ENCODE assay signal across 9 cellular contexts in the genomic region with DNA sequence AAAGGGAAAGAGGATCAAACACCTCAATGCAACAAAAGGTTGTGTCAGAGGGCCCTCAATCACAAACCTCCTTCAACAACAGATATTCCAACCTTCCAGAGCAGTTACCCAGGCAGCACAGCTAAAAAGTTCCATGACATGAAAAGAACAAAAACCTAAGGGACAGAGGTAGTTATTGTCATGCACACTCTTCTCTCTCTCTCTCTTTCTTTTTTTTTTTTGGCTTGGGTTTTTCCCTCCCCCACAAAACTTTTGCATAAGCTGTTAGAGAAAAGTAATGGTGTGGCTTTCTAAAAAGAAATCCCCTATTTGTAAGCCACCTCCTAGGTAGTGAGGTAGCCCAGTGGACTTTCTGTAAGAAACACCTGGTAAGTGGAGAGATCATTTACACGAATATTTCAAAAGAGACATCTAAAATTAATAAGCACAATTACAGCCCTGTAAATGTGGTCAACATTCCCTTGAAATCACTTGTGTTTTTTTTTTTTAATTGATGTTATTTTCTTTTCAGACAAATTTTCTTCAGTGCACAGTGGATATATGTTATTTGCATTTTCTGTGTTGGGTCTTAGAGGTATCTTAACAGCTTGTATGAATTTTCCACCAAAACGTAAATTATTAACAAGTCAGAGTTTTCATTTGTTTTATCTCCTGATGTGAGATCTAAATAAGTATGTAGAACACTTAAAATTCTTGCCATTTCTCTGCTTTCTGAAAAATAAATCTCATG. TPM values are rescaled to one million over a fixed set of nuclear protein-coding genes. Genes with fewer than 3 reads are reported as not detected.
A peak's percentile ranks its signal among the peaks of the same experiment; 100 is the strongest.
DNase-seq lines count a peak whose midpoint lies in the region; ATAC-seq and TF ChIP-seq lines count a peak whose summit lies in the region.
"Had no signal": no experiment of that assay in that cellular context is flagged by ENCODE, and none has a peak within 500 bp of the region (broad histone marks: within the 10 kb centered on the region; RNA-seq: fewer than 3 reads in every experiment).

No MANE protein-coding gene starts in this region.

- no peak overlapping the region for H3K4me3 ChIP-seq in fibroblast of lung (replicated peaks in 1 of 4; ENCODE audit: control extremely low read depth in 1 of 4, insufficient read depth in 1 of 4, low read depth in 3 of 4, low read length in 4 of 4)
- H3K4me3 ChIP-seq in upper lobe of left lung = no peak overlapping the region
- no peak overlapping the region for H3K4me3 ChIP-seq in ovary

- DNase-seq in GM13977 (ENCODE audit: low spot score) (peak; percentile 24), fibroblast of lung (ENCODE audit: low read depth in 2 of 2) (no peak), AML-193 (lab: John Stamatoyannopoulos, UW) (no peak), upper lobe of left lung (no peak), ovary (no peak)
- no peak for DNase-seq in stimulated activated CD4-positive, alpha-beta T cell treated with anti-CD3 and anti-CD28 coated beads, Interleukin-2, amount 100 ng/mL, for 48 hours
- DNase-seq: EL had no signal

- no peaks in the 10 kb centered on the region for H4K20me1 ChIP-seq in fibroblast of lung (ENCODE audit: control insufficient read depth, extremely low read depth, insufficient read depth, low read length)

- TF ChIP-seq EP300 in upper lobe of left lung (IDR thresholded peaks at IDR 0.05) (no peak), ovary (IDR thresholded peaks at IDR 0.05) (no peak)

- 70 to 81% methylated on average over 2 of the region's 2 CpGs for WGBS in upper lobe of left lung, 2 donors
- 40 to 62% (median 61%) methylated on average over 2 of the region's 2 CpGs for WGBS in ovary, 3 donors

- TF ChIP-seq CTCF in GM13977 (IDR thresholded peaks at IDR 0.05; ENCODE audit: extremely low read depth, insufficient read depth, missing control alignments) (no peak), fibroblast of lung (conservative IDR thresholded peaks at IDR 0.05 in 1 of 2, IDR thresholded peaks at IDR 0.05 in 1 of 2; ENCODE audit: low read depth in 1 of 2, low read length in 2 of 2) (no peak), upper lobe of left lung (IDR thresholded peaks at IDR 0.05) (no peak), ovary (IDR thresholded peaks at IDR 0.05) (no peak)

- H3K27me3 ChIP-seq in fibroblast of lung (ENCODE audit: control insufficient read depth, insufficient read depth, low read length) = no peaks in the 10 kb centered on the region
- no peaks in the 10 kb centered on the region for H3K27me3 ChIP-seq in upper lobe of left lung
- no peaks in the 10 kb centered on the region for H3K27me3 ChIP-seq in ovary

- H3K4me1 ChIP-seq in fibroblast of lung (ENCODE audit: control insufficient read depth, extremely low read depth, insufficient read depth, low read length) (peaks cover 12% of the 10 kb centered on the region), upper lobe of left lung (peaks cover 19 to 37% (median 26%) of the 10 kb centered on the region in 4 donors), ovary (ENCODE audit: insufficient read depth) (peaks cover 18% of the 10 kb centered on the region)

- no peak overlapping the region for H3K9ac ChIP-seq in fibroblast of lung (ENCODE audit: insufficient read depth, low read length)

- no peak overlapping the region for H2AFZ ChIP-seq in fibroblast of lung (ENCODE audit: low read length)

- intact Hi-C loops in ovary (cut with DNase I) = no loop called here

- H3K27ac ChIP-seq in fibroblast of lung (ENCODE audit: insufficient read depth, low read length) = no peak overlapping the region
- H3K27ac ChIP-seq in upper lobe of left lung = no peak overlapping the region
- no peak overlapping the region for H3K27ac ChIP-seq in ovary

- no peak for TF ChIP-seq POLR2A in upper lobe of left lung (IDR thresholded peaks at IDR 0.05)
- TF ChIP-seq POLR2A in ovary (IDR thresholded peaks at IDR 0.05) = no peak

- H3K36me3 ChIP-seq in fibroblast of lung (ENCODE audit: control insufficient read depth, insufficient read depth, low read length) = peaks cover 3% of the 10 kb centered on the region
- H3K36me3 ChIP-seq in upper lobe of left lung = peaks cover 0 to 3% (median 1%) of the 10 kb centered on the region in 4 donors
- no peaks in the 10 kb centered on the region for H3K36me3 ChIP-seq in ovary

- ATAC-seq in GM21423 (IDR thresholded peaks at IDR 0.05; ENCODE audit: unreplicated experiment) (peak; percentile 79), HG03378 (IDR thresholded peaks at IDR 0.05; ENCODE audit: unreplicated experiment) (peak; percentile 90), upper lobe of left lung (ENCODE audit: low FRiP score in 2 of 2) (no peak)

- in situ Hi-C loops in GM13977 (cut with MboI; ENCODE audit: low pct_unique_long_range_greater_than_20kb, low sequenced_read_pairs, unreplicated experiment) = no loop called here

- H3K4me2 ChIP-seq in fibroblast of lung (ENCODE audit: extremely low read depth, insufficient read depth, low read length) = peak overlapping the region; percentile 33

- H3K9me3 ChIP-seq in fibroblast of lung (ENCODE audit: control insufficient read depth, insufficient read depth, low read depth, low read length) = no peaks in the 10 kb centered on the region
- no peaks in the 10 kb centered on the region for H3K9me3 ChIP-seq in upper lobe of left lung
- H3K9me3 ChIP-seq in ovary = no peaks in the 10 kb centered on the region

- H3K79me2 ChIP-seq in fibroblast of lung (ENCODE audit: control insufficient read depth, insufficient read depth, low read length) = peaks cover 73% of the 10 kb centered on the region

RNA-seq across cellular contexts. Expression of gene ZEB2, which starts 48.4 kb away (rescaled TPM):
- total RNA-seq in fibroblast of lung (68.8 and 91.0 TPM in 2 replicates), upper lobe of left lung (100 to 1,000 TPM; 104 to 237 (median 148) TPM), ovary (100 to 1,000 TPM in 6 of 7 donors, 10 to 100 TPM in 1; 55.3 to 250 (median 186) TPM)
- polyA plus RNA-seq in fibroblast of lung (62.7 and 130 TPM in 2 replicates), ovary (10 to 100 TPM; 57.0 to 84.8 TPM)
- polyA plus RNA-seq in fibroblast of lung (2012) = 35.8 and 75.9 TPM in 2 replicates
- 89.0 and 128 TPM in 2 replicates for polyA minus RNA-seq in fibroblast of lung (ENCODE audit: low replicate concordance)

Comparison
In these comparisons a context has a peak if more than half of its experiments do, and no peak if none do; other contexts are left out.
1. ATAC-seq: peak in GM21423 (single experiment) and HG03378 (single experiment); none in upper lobe of left lung (0 of 2).